ENCODE assay signal across 20 cellular contexts in the genomic region with DNA sequence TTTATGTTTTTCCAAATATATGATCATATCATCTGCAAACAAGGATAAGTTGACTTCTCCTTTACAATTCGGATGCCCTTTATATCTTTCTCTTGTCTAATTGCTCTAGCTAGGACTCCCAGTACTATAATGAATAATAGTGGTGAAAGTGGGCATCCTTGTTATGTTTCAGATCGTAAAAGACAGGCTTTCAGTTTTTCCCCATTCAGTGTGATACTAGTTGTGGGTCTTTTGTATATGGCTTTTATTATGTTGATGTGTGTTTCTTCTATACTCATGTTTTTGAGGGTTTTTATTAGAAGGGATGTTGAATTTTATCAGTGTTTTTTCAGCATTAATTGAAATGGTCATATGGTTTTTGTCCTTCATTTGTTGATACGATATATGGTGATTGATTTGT.
DNase-seq lines count a peak whose midpoint lies in the region; ATAC-seq, FAIRE-seq and TF ChIP-seq lines count a peak whose summit lies in the region.
"Had no signal": no experiment of that assay in that cellular context is flagged by ENCODE, and none has a peak within 500 bp of the region (broad histone marks: within the 10 kb centered on the region; RNA-seq: fewer than 3 reads in every experiment).

No MANE protein-coding gene starts in this region.

- TF ChIP-seq CTCF in D721Med (IDR thresholded peaks at IDR 0.05; ENCODE audit: insufficient read depth, missing control alignments) (no peak), HepG2 (CRISPR knock-in tag; IDR thresholded peaks at IDR 0.05) (no peak)

- CTCF ChIA-PET in HepG2 (lab: Yijun Ruan, JAX; ENCODE audit: low intra/inter-chr PET ratio, low total read pairs) = no interaction called here

- no peaks in the 10 kb centered on the region for H3K27me3 ChIP-seq in HepG2 (ENCODE audit: control insufficient read depth in 1 of 2, insufficient read depth in 2 of 2, low read length in 2 of 2)
- H3K27me3 ChIP-seq: BE2C, BLaER1 had no signal

- H3K36me3 Mint-ChIP-seq in memory B cell = peaks cover 24% of the 10 kb centered on the region

- no peaks in the 10 kb centered on the region for H3K79me2 ChIP-seq in HepG2 (ENCODE audit: insufficient read depth, low read length)

- no peak overlapping the region for H3K9ac ChIP-seq in HepG2 (ENCODE audit: insufficient read depth, low read depth, low read length)
- H3K9ac ChIP-seq: BLaER1 had no signal

- H3K27ac ChIP-seq in HepG2 (ENCODE audit: extremely low read length, insufficient read depth, low read length) = no peak overlapping the region
- H3K27ac ChIP-seq: BLaER1 had no signal

- POLR2A ChIA-PET in HepG2 (lab: Yijun Ruan, JAX) = no interaction called here

- H3K9me3 Mint-ChIP-seq in memory B cell = peaks cover 8% of the 10 kb centered on the region

- H3K4me2 ChIP-seq in HepG2 (ENCODE audit: low read depth, low read length) = no peak overlapping the region
- H3K4me2 ChIP-seq: BLaER1 had no signal

- BruUV-seq in HepG2 (replicated peaks; lab: Mats Ljungman, UMichigan) = no TSS peak

- H2AFZ ChIP-seq in HepG2 (ENCODE audit: low read length) = no peak overlapping the region

- H3K27me3 Mint-ChIP-seq in memory B cell = no peaks in the 10 kb centered on the region
- H3K27me3 Mint-ChIP-seq: CD4-positive, alpha-beta memory T cell; CD4-positive, CD25-positive, alpha-beta regulatory T cell had no signal

- 95% methylated on average over 3 of the region's 3 CpGs for WGBS in HepG2 (ENCODE audit: low lambda C conversion rate)

- H3K36me3 ChIP-seq in HepG2 (replicated peaks in 1 of 2; ENCODE audit: control insufficient read depth in 1 of 2, insufficient read depth in 2 of 2, low read length in 2 of 2) = no peaks in the 10 kb centered on the region
- H3K36me3 ChIP-seq: BE2C had no signal

- intact Hi-C loops in HepG2 (cut with micrococcal nuclease; ENCODE audit: unreplicated experiment) = no loop called here

- H3K4me1 ChIP-seq in HepG2 (ENCODE audit: insufficient read depth, low read length) = peaks cover 10% of the 10 kb centered on the region
- H3K4me1 ChIP-seq: BE2C, BLaER1 had no signal

- no peak for TF ChIP-seq EP300 in HepG2 (IDR thresholded peaks at IDR 0.05; ENCODE audit: low read depth in 2 of 2, low read length in 2 of 2)
- no peak for TF ChIP-seq EP300 in HepG2 (CRISPR knock-in tag; IDR thresholded peaks at IDR 0.05; ENCODE audit: borderline replicate concordance)

- DNase-seq in D721Med (ENCODE audit: insufficient read length, low spot score) = no peak
- DNase-seq in GM18507 (ENCODE audit: extremely low spot score, insufficient read length, low read depth) = no peak
- no peak for DNase-seq in memory B cell (ENCODE audit: low spot score in 2 of 2)
- DNase-seq in HepG2 (ENCODE audit: low spot score) = no peak
- no peak for DNase-seq in T-helper 2 cell
- DNase-seq: 8988T; ACHN; BE2C; C1 segment of cervical spinal cord; CD4-positive, alpha-beta memory T cell; CD4-positive, CD25-positive, alpha-beta regulatory T cell; CD8-positive, alpha-beta memory T cell; COR-L47; DMS79 treated with DMSO at 0.1 percent for 48 hours; GF-D8 had no signal

- peaks cover 6% of the 10 kb centered on the region for H3K9me3 ChIP-seq in HepG2 (ENCODE audit: low read length)
- H3K9me3 ChIP-seq: BE2C had no signal

- in situ Hi-C loops in HepG2 (cut with HindIII; ENCODE audit: extremely low pct_ligation_motif_present, low pct_unique_long_range_greater_than_20kb) = no loop called here

- H3K27ac Mint-ChIP-seq in memory B cell = peak overlapping the region; percentile 19
- H3K27ac Mint-ChIP-seq: CD14-positive monocyte; CD4-positive, alpha-beta memory T cell; CD4-positive, CD25-positive, alpha-beta regulatory T cell; CD8-positive, alpha-beta memory T cell had no signal

- H3K4me1 Mint-ChIP-seq in memory B cell = peaks cover 39% of the 10 kb centered on the region
- H3K4me1 Mint-ChIP-seq: CD14-positive monocyte had no signal

- peak; percentile 41 for FAIRE-seq in D721Med (lab: Jason Lieb, UNC)
- FAIRE-seq in GM18507 (lab: Jason Lieb, UNC) = peak; percentile 41
- FAIRE-seq in HepG2 (lab: Jason Lieb, UNC) = no peak
- FAIRE-seq: A204.1, G401.6, GM12891 had no signal

- H3K4me3 Mint-ChIP-seq in memory B cell = no peak overlapping the region
- H3K4me3 Mint-ChIP-seq: CD14-positive monocyte; CD4-positive, CD25-positive, alpha-beta regulatory T cell had no signal

- ATAC-seq in memory B cell (ENCODE audit: low read depth) = no peak
- ATAC-seq in HepG2 = no peak

- TF ChIP-seq POLR2A in HepG2 (IDR thresholded peaks at IDR 0.05; ENCODE audit: insufficient read depth in 1 of 2, low read depth in 2 of 2, low read length in 2 of 2) = no peak

- H3K4me3 ChIP-seq in HepG2 (replicated peaks in 1 of 3; ENCODE audit: insufficient read depth in 1 of 3, low read depth in 2 of 3, low read length in 3 of 3) = no peak overlapping the region
- H3K4me3 ChIP-seq: BLaER1 had no signal

- no peak for TF ChIP-seq RAD21 in HepG2 (CRISPR knock-in tag; IDR thresholded peaks at IDR 0.05)

- H4K20me1 ChIP-seq in HepG2 (ENCODE audit: insufficient read depth, low read length) = no peaks in the 10 kb centered on the region
- H4K20me1 ChIP-seq: BLaER1 had no signal

TF ChIP-seq in HepG2, 621 proteins besides CTCF, POLR2A, EP300 and RAD21:
- TF ChIP-seq RXRA (CRISPR knock-in tag; IDR thresholded peaks at IDR 0.05) (no peak), SPEN (CRISPR knock-in tag; IDR thresholded peaks at IDR 0.05; ENCODE audit: low read depth) (no peak)
